9 cellular contexts compared by ENCODE assay signal in the genomic region with DNA sequence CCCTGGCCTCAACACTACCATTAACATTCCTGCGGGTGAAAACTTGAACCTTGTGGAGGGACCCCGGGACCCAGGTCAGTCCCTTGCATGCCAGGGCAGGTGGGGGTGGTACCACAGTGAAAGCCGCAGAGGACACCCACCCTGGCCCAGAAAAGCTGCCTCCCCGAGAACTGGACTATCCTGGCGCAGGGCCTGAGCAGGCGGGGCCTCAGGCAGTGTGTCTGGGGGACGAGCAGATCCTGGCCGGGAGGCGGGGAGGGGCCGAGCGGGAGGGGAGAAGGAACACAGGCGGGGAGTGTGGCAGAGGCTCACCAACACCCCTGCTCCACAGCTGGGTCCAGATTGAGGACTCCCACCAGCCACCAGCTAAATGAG. TPM values are rescaled to one million over a fixed set of nuclear protein-coding genes. Genes with fewer than 3 reads are reported as not detected.
DNase-seq lines count a peak whose midpoint lies in the region; ATAC-seq, FAIRE-seq and TF ChIP-seq lines count a peak whose summit lies in the region.
"Had no signal": no experiment of that assay in that cellular context is flagged by ENCODE, and none has a peak within 500 bp of the region (broad histone marks: within the 10 kb centered on the region; RNA-seq: fewer than 3 reads in every experiment).

No MANE protein-coding gene starts in this region.

- H4K20me1 ChIP-seq in HCT116 (ENCODE audit: insufficient read depth) (no peaks in the 10 kb centered on the region), K562 (replicated peaks; ENCODE audit: control insufficient read depth, insufficient read depth, low read length) (peaks cover 6% of the 10 kb centered on the region; the same call in 1 of the 2 replicates)

- POLR2A ChIA-PET in HCT116 (lab: Charles Lee) (no interaction called here), K562 (lab: Yijun Ruan, JAX) (interaction anchor here (0.6 kb wide), 1 partner anchor 358 kb away, joined by 3 read pairs; no protein-coding TSS in a partner anchor)

- H3K36me3 Mint-ChIP-seq in activated CD8-positive, alpha-beta memory T cell treated with anti-CD3 and anti-CD28 coated beads, Interleukin-2, amount 10 ng/mL, durations not matched to agents 7 days and 5 days, result no peaks in the 10 kb centered on the region

- no peak for DNase-seq in HCT116 (ENCODE audit: low read depth, low spot score)
- peak in 2 of 4 experiments; percentile 48 for DNase-seq in K562 (ENCODE audit: extremely low read depth in 1 of 4, low spot score in 3 of 4)
- DNase-seq in iPS-NIHi7 (ENCODE audit: extremely low spot score), result peak; percentile 68
- peak; percentile 74 for DNase-seq in spleen
- DNase-seq in KBM-7, result no peak
- no peak for DNase-seq in SIG-M5 treated with dmso at 0.1 percent for 504 hours (lab: John Stamatoyannopoulos, UW; ENCODE audit: unreplicated experiment)
- no peak for DNase-seq in C1 segment of cervical spinal cord (lab: John Stamatoyannopoulos, UW)
- no peak for DNase-seq in activated CD8-positive, alpha-beta memory T cell treated with anti-CD3 and anti-CD28 coated beads, Interleukin-2, amount 10 ng/mL, durations not matched to agents 7 days and 5 days

- H3K27me3 ChIP-seq in HCT116 (ENCODE audit: insufficient read depth, low read length), result no peaks in the 10 kb centered on the region
- H3K27me3 ChIP-seq in K562 (ENCODE audit: control insufficient read depth in 2 of 2, insufficient read depth in 2 of 2, low read length in 2 of 2), result peaks cover 5 to 32% of the 10 kb centered on the region in 2 experiments; a peak in 2 of 5 replicates
- H3K27me3 ChIP-seq in spleen (replicated peaks in 1 of 7), result peaks cover 0 to 65% (median 24%) of the 10 kb centered on the region in 7 donors

- CTCF ChIA-PET in HCT116 (lab: Charles Lee), result interaction anchor here (1.1 to 1.3 kb wide), 2 partner anchors 68 to 77 kb away, joined by 3 read pairs; no protein-coding TSS in a partner anchor
- CTCF ChIA-PET in K562 (lab: Yijun Ruan, JAX; ENCODE audit: low intra/inter-chr PET ratio), result no interaction called here
- CTCF ChIA-PET in activated CD8-positive, alpha-beta memory T cell treated with anti-CD3 and anti-CD28 coated beads, Interleukin-2, amount 10 ng/mL, durations not matched to agents 7 days and 5 days (lab: Charles Lee), result interaction anchor here (1.0 to 2.1 kb wide), 2 partner anchors 77 to 122 kb away, joined by 3 to 14 read pairs; no protein-coding TSS in a partner anchor

- H3K27ac ChIP-seq in HCT116 (ENCODE audit: low read depth, low read length) (peak overlapping the region; percentile 98), K562 (ENCODE audit: extremely low read depth, low read depth, low read length) (no peak overlapping the region), spleen (peak overlapping the region in 1 of 8 donors; percentile 47)

- H3K9me3 ChIP-seq in HCT116 (ENCODE audit: control insufficient read depth in 1 of 2, insufficient read depth in 1 of 2, low read depth in 1 of 2, low read length in 2 of 2) (no peaks in the 10 kb centered on the region), K562 (replicated peaks; ENCODE audit: control insufficient read depth, insufficient read depth, low read depth, low read length) (no peaks in the 10 kb centered on the region), spleen (no peaks in the 10 kb centered on the region)

- no peaks in the 10 kb centered on the region for H3K79me2 ChIP-seq in HCT116 (ENCODE audit: insufficient read depth, low read length)
- H3K79me2 ChIP-seq in K562 (ENCODE audit: control insufficient read depth, insufficient read depth, low read length), result no peaks in the 10 kb centered on the region

- peak overlapping the region; percentile 42 to 56 for H3K4me3 ChIP-seq in HCT116 (replicated peaks in 1 of 2; ENCODE audit: low read depth in 1 of 2, low read length in 2 of 2)
- no peak overlapping the region for H3K4me3 ChIP-seq in K562
- peak overlapping the region in 6 of 8 donors; percentile 7 to 52 (median 17) for H3K4me3 ChIP-seq in spleen

- H3K4me3 Mint-ChIP-seq in activated CD8-positive, alpha-beta memory T cell treated with anti-CD3 and anti-CD28 coated beads, Interleukin-2, amount 10 ng/mL, durations not matched to agents 7 days and 5 days, result no peak overlapping the region
- H3K4me3 Mint-ChIP-seq: central memory CD8-positive, alpha-beta T cell had no signal

- H3K36me3 ChIP-seq in HCT116 (ENCODE audit: control insufficient read depth in 1 of 2, insufficient read depth in 2 of 2, low read length in 2 of 2) (no peaks in the 10 kb centered on the region; a peak in 1 of 4 replicates), K562 (ENCODE audit: control insufficient read depth, insufficient read depth, low read length) (no peaks in the 10 kb centered on the region), spleen (no peaks in the 10 kb centered on the region)

- no peaks in the 10 kb centered on the region for H3K9me2 ChIP-seq in HCT116 (ENCODE audit: insufficient read depth)

- TF ChIP-seq EP300 in K562 (IDR thresholded peaks at IDR 0.05; ENCODE audit: low read length), result no peak

- H3K4me2 ChIP-seq in HCT116 (ENCODE audit: low read length), result peak overlapping the region; percentile 90
- no peak overlapping the region for H3K4me2 ChIP-seq in K562 (ENCODE audit: insufficient read depth, low read length)

- FAIRE-seq in K562 (lab: Jason Lieb, UNC), result no peak

- TF ChIP-seq POLR2A in HCT116 (IDR thresholded peaks at IDR 0.05; ENCODE audit: borderline replicate concordance, extremely low read depth, insufficient read depth, insufficient read length) (no peak), K562 (conservative IDR thresholded peaks at IDR 0.05) (no peak), spleen (IDR thresholded peaks at IDR 0.05) (no peak)

- peaks cover 55 to 68% of the 10 kb centered on the region in 2 experiments for H3K4me1 ChIP-seq in HCT116 (ENCODE audit: control insufficient read depth in 1 of 2, insufficient read depth in 2 of 2, low read length in 2 of 2)
- peaks cover 0 to 52% of the 10 kb centered on the region in 2 experiments; a peak in 3 of 5 replicates for H3K4me1 ChIP-seq in K562 (replicated peaks in 1 of 2; ENCODE audit: control insufficient read depth in 2 of 2, insufficient read depth in 2 of 2, low read length in 2 of 2)
- peaks cover 7 to 23% (median 17%) of the 10 kb centered on the region in 6 donors for H3K4me1 ChIP-seq in spleen

- RAD21 ChIA-PET in HCT116 (lab: Charles Lee; ENCODE audit: low non-redundant PET in 1 of 2, low total read pairs in 2 of 2, uncharacterized antibody in 2 of 2, unreplicated experiment in 2 of 2), result no interaction called here

- 4% methylated on average over 7 of the region's 12 CpGs for WGBS in K562 (ENCODE audit: insufficient coverage, low coverage, missing lambda C conversion rate)
- WGBS in spleen, 5 donors, result 13 to 37% (median 18%) methylated on average over 9 to 12 of the region's 12 CpGs

- intact Hi-C loops in HCT116 (cut with micrococcal nuclease) (no loop called here), K562 (cut with micrococcal nuclease) (no loop called here), spleen (cut with DNase I; ENCODE audit: low total_unique reads) (no loop called here)

- H3K27me3 Mint-ChIP-seq in activated CD8-positive, alpha-beta memory T cell treated with anti-CD3 and anti-CD28 coated beads, Interleukin-2, amount 10 ng/mL, durations not matched to agents 7 days and 5 days, result peaks cover 23% of the 10 kb centered on the region

- no peaks in the 10 kb centered on the region for H3K9me3 Mint-ChIP-seq in activated CD8-positive, alpha-beta memory T cell treated with anti-CD3 and anti-CD28 coated beads, Interleukin-2, amount 10 ng/mL, durations not matched to agents 7 days and 5 days (ENCODE audit: low read depth)
- H3K9me3 Mint-ChIP-seq: central memory CD8-positive, alpha-beta T cell had no signal

- peaks cover 2% of the 10 kb centered on the region for H3K4me1 Mint-ChIP-seq in activated CD8-positive, alpha-beta memory T cell treated with anti-CD3 and anti-CD28 coated beads, Interleukin-2, amount 10 ng/mL, durations not matched to agents 7 days and 5 days
- H3K4me1 Mint-ChIP-seq: central memory CD8-positive, alpha-beta T cell had no signal

- TF ChIP-seq CTCF in HCT116 (IDR thresholded peaks at IDR 0.05 in 2 of 3, conservative IDR thresholded peaks at IDR 0.05 in 1 of 3; ENCODE audit: borderline replicate concordance in 1 of 3, insufficient read depth in 1 of 3, low read depth in 2 of 3, low read length in 2 of 3) (no peak), K562 (IDR thresholded peaks at IDR 0.05 in 2 of 3, conservative IDR thresholded peaks at IDR 0.05 in 1 of 3; ENCODE audit: insufficient read depth in 2 of 3, low read depth in 1 of 3, low read length in 3 of 3) (no peak), spleen (IDR thresholded peaks at IDR 0.05 in 8 of 11, conservative IDR thresholded peaks at IDR 0.05 in 3 of 11) (no peak)

- BruUV-seq in HCT116 (replicated peaks; lab: Mats Ljungman, UMichigan) (no TSS peak), K562 (replicated peaks; lab: Mats Ljungman, UMichigan) (no TSS peak)

- TF ChIP-seq RAD21 in HCT116 (IDR thresholded peaks at IDR 0.05; ENCODE audit: low read depth) (no peak), K562 (CRISPR knock-in tag; conservative IDR thresholded peaks at IDR 0.05 in 1 of 2, IDR thresholded peaks at IDR 0.05 in 1 of 2) (no peak)

- H3K9me1 ChIP-seq in K562 (ENCODE audit: control insufficient read depth, insufficient read depth, low read length), result no peaks in the 10 kb centered on the region

- no peak overlapping the region for H3K27ac Mint-ChIP-seq in activated CD8-positive, alpha-beta memory T cell treated with anti-CD3 and anti-CD28 coated beads, Interleukin-2, amount 10 ng/mL, durations not matched to agents 7 days and 5 days

- ATAC-seq in HCT116 (peak; percentile 29), K562 (peak; percentile 41)
- ATAC-seq in activated CD8-positive, alpha-beta memory T cell treated with anti-CD3 and anti-CD28 coated beads, Interleukin-2, amount 10 ng/mL, durations not matched to agents 7 days and 5 days, result no peak

- H2AFZ ChIP-seq in HCT116 (ENCODE audit: low read depth, low read length, poor library complexity, severe bottlenecking) (no peak overlapping the region), K562 (ENCODE audit: low read depth, low read length) (no peak overlapping the region)

- in situ Hi-C loops in K562 (cut with MboI), result no loop called here
- in situ Hi-C loops in KBM-7 (cut with MboI; ENCODE audit: low pct_unique_long_range_greater_than_20kb, low sequenced_read_pairs), result no loop called here

- H3K9ac ChIP-seq in HCT116 (ENCODE audit: low read length) (peak overlapping the region; percentile 80), K562 (ENCODE audit: insufficient read depth in 1 of 2, low read depth in 2 of 2, low read length in 2 of 2) (no peak overlapping the region)

RNA-seq across cellular contexts. Expression of a gene that starts 10.0 kb away (rescaled TPM):
- 45.0 TPM for total RNA-seq in HCT116 (2021; ENCODE audit: unreplicated experiment)
- polyA plus RNA-seq in HCT116 (2012), result 37.0 and 46.7 TPM in 2 replicates
- total RNA-seq in K562 (2011; cell fraction: chromatin; rRNA removed; ENCODE audit: low replicate concordance), result 0.18 and 0.46 TPM in 2 replicates
- total RNA-seq in K562 (2011; cell fraction: nucleolus; rRNA removed), result 0.13 and 0.17 TPM in 2 replicates
- 0.07 and 0.31 TPM in 2 replicates for total RNA-seq in K562 (2011; cell fraction: nucleoplasm; rRNA removed)
- total RNA-seq in K562 (2014; rRNA removed), result 0.04 TPM in 1 of 2 replicates, not detected in the other
- not detected in 2 replicates for total RNA-seq in K562 (2014; rRNA removed; fragmentation: Illumina TruSeq; extraction: Trizol)
- 0.04 TPM in 2 replicates for total RNA-seq in K562 (2015; rRNA removed; fragmentation: Illumina TruSeq; extraction: Trizol)
- total RNA-seq in K562 (2021), result 0.09 and 0.18 TPM in 2 replicates
- polyA plus RNA-seq in K562 (2011; rRNA removed), result 0.04 TPM in 1 of 2 replicates, not detected in the other
- polyA plus RNA-seq in K562 (2011; cell fraction: cytosol; rRNA removed), result under 0.01 and 0.03 TPM in 2 replicates
- 0.14 and 0.22 TPM in 2 replicates for polyA plus RNA-seq in K562 (2011; cell fraction: nucleus; rRNA removed)
- polyA plus RNA-seq in K562 (2012), result 0.03 and 0.22 TPM in 2 replicates
- polyA plus RNA-seq in K562 (2014; fragmentation: Illumina TruSeq; extraction: Trizol), result 0.03 TPM in 1 of 2 replicates, not detected in the other
- not detected for polyA plus RNA-seq in K562 (2014; fragmentation: Nextera tagmentation; extraction: Ambion mirVana)
- under 0.01 and 0.04 TPM in 2 replicates for polyA plus RNA-seq in K562 (2014; rRNA removed)
- polyA minus RNA-seq in K562 (2011; rRNA and poly(A)+ RNA removed), result 0.04 and 0.51 TPM in 2 replicates
- polyA minus RNA-seq in K562 (2011; cell fraction: cytosol; rRNA and poly(A)+ RNA removed), result 0.10 and 0.27 TPM in 2 replicates
- 0.13 and 0.22 TPM in 2 replicates for polyA minus RNA-seq in K562 (2011; cell fraction: nucleus; rRNA and poly(A)+ RNA removed)
- total RNA-seq in spleen, result 1 to 10 TPM in 1 of 7 donors, under 1 TPM in 6; 0.26 to 1.3 (median 0.66) TPM
- under 1 TPM; 0.30 to 0.86 (median 0.76) TPM for polyA plus RNA-seq in spleen
- not detected for total RNA-seq in activated CD8-positive, alpha-beta memory T cell treated with anti-CD3 and anti-CD28 coated beads, Interleukin-2, amount 10 ng/mL, durations not matched to agents 7 days and 5 days

RNA-seq across cellular contexts. Expression of a gene that starts 17.4 kb away (rescaled TPM):
- 14.8 TPM for total RNA-seq in HCT116 (2021; ENCODE audit: unreplicated experiment)
- 10.6 and 11.2 TPM in 2 replicates for polyA plus RNA-seq in HCT116 (2012)
- 4.9 and 7.5 TPM in 2 replicates for total RNA-seq in K562 (2011; cell fraction: chromatin; rRNA removed; ENCODE audit: low replicate concordance)
- total RNA-seq in K562 (2011; cell fraction: nucleolus; rRNA removed), result 4.7 and 5.3 TPM in 2 replicates
- 3.8 and 4.7 TPM in 2 replicates for total RNA-seq in K562 (2011; cell fraction: nucleoplasm; rRNA removed)
- total RNA-seq in K562 (2014; rRNA removed), result 3.2 and 4.0 TPM in 2 replicates
- total RNA-seq in K562 (2014; rRNA removed; fragmentation: Illumina TruSeq; extraction: Trizol), result 1.4 and 1.8 TPM in 2 replicates
- 2.1 and 2.2 TPM in 2 replicates for total RNA-seq in K562 (2015; rRNA removed; fragmentation: Illumina TruSeq; extraction: Trizol)
- total RNA-seq in K562 (2021), result 3.9 and 4.4 TPM in 2 replicates
- 2.5 and 2.6 TPM in 2 replicates for polyA plus RNA-seq in K562 (2011; rRNA removed)
- polyA plus RNA-seq in K562 (2011; cell fraction: cytosol; rRNA removed), result 1.8 and 3.1 TPM in 2 replicates
- 5.7 and 10.6 TPM in 2 replicates for polyA plus RNA-seq in K562 (2011; cell fraction: nucleus; rRNA removed)
- polyA plus RNA-seq in K562 (2012), result 3.0 and 3.1 TPM in 2 replicates
- 3.2 TPM in 2 replicates for polyA plus RNA-seq in K562 (2014; fragmentation: Illumina TruSeq; extraction: Trizol)
- polyA plus RNA-seq in K562 (2014; fragmentation: Nextera tagmentation; extraction: Ambion mirVana), result under 1 TPM; 0.04 to 0.25 TPM
- 2.2 and 2.7 TPM in 2 replicates for polyA plus RNA-seq in K562 (2014; rRNA removed)
- 1.4 and 1.9 TPM in 2 replicates for polyA minus RNA-seq in K562 (2011; rRNA and poly(A)+ RNA removed)
- polyA minus RNA-seq in K562 (2011; cell fraction: cytosol; rRNA and poly(A)+ RNA removed), result 1.4 and 2.5 TPM in 2 replicates
- polyA minus RNA-seq in K562 (2011; cell fraction: nucleus; rRNA and poly(A)+ RNA removed), result 2.7 and 3.2 TPM in 2 replicates
- total RNA-seq in spleen, result 1 to 10 TPM; 1.7 to 4.0 (median 3.4) TPM
- 1 to 10 TPM; 3.7 to 4.3 (median 3.9) TPM for polyA plus RNA-seq in spleen
- under 1 TPM; 0.56 to 0.67 TPM for total RNA-seq in activated CD8-positive, alpha-beta memory T cell treated with anti-CD3 and anti-CD28 coated beads, Interleukin-2, amount 10 ng/mL, durations not matched to agents 7 days and 5 days

RNA-seq across cellular contexts. Expression of a gene that starts 43.5 kb away (rescaled TPM):
- total RNA-seq in HCT116 (2021; ENCODE audit: unreplicated experiment) (0.12 TPM), K562 (2014; rRNA removed) (not detected in 2 replicates), K562 (2014; rRNA removed; fragmentation: Illumina TruSeq; extraction: Trizol) (not detected in 2 replicates), K562 (2015; rRNA removed; fragmentation: Illumina TruSeq; extraction: Trizol) (0.08 and 0.18 TPM in 2 replicates), K562 (2021) (0.24 TPM in 1 of 2 replicates, not detected in the other), spleen (10 to 100 TPM in 6 of 7 donors, 1 to 10 TPM in 1; 5.4 to 30.2 (median 13.9) TPM)
- polyA plus RNA-seq in HCT116 (2012), result 0.02 and 0.08 TPM in 2 replicates
- 0.05 and 0.14 TPM in 2 replicates for total RNA-seq in K562 (2011; cell fraction: chromatin; rRNA removed; ENCODE audit: low replicate concordance)
- 0.13 TPM in 1 of 2 replicates, not detected in the other for total RNA-seq in K562 (2011; cell fraction: nucleolus; rRNA removed)
- 0.07 and 0.15 TPM in 2 replicates for total RNA-seq in K562 (2011; cell fraction: nucleoplasm; rRNA removed)
- polyA plus RNA-seq in K562 (2011; rRNA removed) (not detected in 2 replicates), K562 (2014; fragmentation: Illumina TruSeq; extraction: Trizol) (0.19 TPM in 1 of 2 replicates, not detected in the other), K562 (2014; fragmentation: Nextera tagmentation; extraction: Ambion mirVana) (not detected), K562 (2014; rRNA removed) (0.03 TPM in 1 of 2 replicates, not detected in the other), spleen (10 to 100 TPM; 25.8 to 31.3 (median 29.8) TPM)
- not detected in 2 replicates for polyA plus RNA-seq in K562 (2011; cell fraction: cytosol; rRNA removed)
- 0.03 and 0.11 TPM in 2 replicates for polyA plus RNA-seq in K562 (2011; cell fraction: nucleus; rRNA removed)
- 0.13 and 0.29 TPM in 2 replicates for polyA plus RNA-seq in K562 (2012)
- polyA minus RNA-seq in K562 (2011; rRNA and poly(A)+ RNA removed), result not detected in 2 replicates
- polyA minus RNA-seq in K562 (2011; cell fraction: cytosol; rRNA and poly(A)+ RNA removed), result not detected in 2 replicates
- polyA minus RNA-seq in K562 (2011; cell fraction: nucleus; rRNA and poly(A)+ RNA removed), result 0.11 TPM in 1 of 2 replicates, not detected in the other
- total RNA-seq in activated CD8-positive, alpha-beta memory T cell treated with anti-CD3 and anti-CD28 coated beads, Interleukin-2, amount 10 ng/mL, durations not matched to agents 7 days and 5 days, result not detected

RNA-seq across cellular contexts. Expression of a gene that starts 52.7 kb away (rescaled TPM):
- total RNA-seq in HCT116 (2021; ENCODE audit: unreplicated experiment) (62.4 TPM), K562 (2014; rRNA removed) (33.9 and 41.3 TPM in 2 replicates), K562 (2014; rRNA removed; fragmentation: Illumina TruSeq; extraction: Trizol) (15.8 and 17.3 TPM in 2 replicates), K562 (2015; rRNA removed; fragmentation: Illumina TruSeq; extraction: Trizol) (23.0 and 23.9 TPM in 2 replicates), K562 (2021) (43.3 and 44.2 TPM in 2 replicates), spleen (10 to 100 TPM in 2 of 7 donors, 1 to 10 TPM in 5; 6.5 to 15.1 (median 8.7) TPM)
- 54.1 and 55.1 TPM in 2 replicates for polyA plus RNA-seq in HCT116 (2012)
- 13.4 and 22.4 TPM in 2 replicates for total RNA-seq in K562 (2011; cell fraction: chromatin; rRNA removed; ENCODE audit: low replicate concordance)
- total RNA-seq in K562 (2011; cell fraction: nucleolus; rRNA removed), result 17.5 TPM in 2 replicates
- total RNA-seq in K562 (2011; cell fraction: nucleoplasm; rRNA removed), result 18.6 and 23.1 TPM in 2 replicates
- polyA plus RNA-seq in K562 (2011; rRNA removed) (25.1 and 34.5 TPM in 2 replicates), K562 (2014; fragmentation: Illumina TruSeq; extraction: Trizol) (16.7 and 27.1 TPM in 2 replicates), K562 (2014; fragmentation: Nextera tagmentation; extraction: Ambion mirVana) (10 to 100 TPM in 1 of 2 experiments, 1 to 10 TPM in 1; 6.6 to 10.3 TPM), K562 (2014; rRNA removed) (36.9 and 43.3 TPM in 2 replicates), spleen (10 to 100 TPM in 1 of 3 donors, 1 to 10 TPM in 2; 5.8 to 10.5 (median 8.5) TPM)
- polyA plus RNA-seq in K562 (2011; cell fraction: cytosol; rRNA removed), result 33.5 and 50.8 TPM in 2 replicates
- polyA plus RNA-seq in K562 (2011; cell fraction: nucleus; rRNA removed), result 14.4 and 19.3 TPM in 2 replicates
- 32.1 and 37.8 TPM in 2 replicates for polyA plus RNA-seq in K562 (2012)
- 17.1 and 17.8 TPM in 2 replicates for polyA minus RNA-seq in K562 (2011; rRNA and poly(A)+ RNA removed)
- 17.8 and 25.3 TPM in 2 replicates for polyA minus RNA-seq in K562 (2011; cell fraction: cytosol; rRNA and poly(A)+ RNA removed)
- 5.7 and 7.2 TPM in 2 replicates for polyA minus RNA-seq in K562 (2011; cell fraction: nucleus; rRNA and poly(A)+ RNA removed)
- 10 to 100 TPM; 70.8 to 77.8 TPM for total RNA-seq in activated CD8-positive, alpha-beta memory T cell treated with anti-CD3 and anti-CD28 coated beads, Interleukin-2, amount 10 ng/mL, durations not matched to agents 7 days and 5 days

Comparison
In these comparisons a context has a peak if more than half of its experiments do, and no peak if none do; other contexts are left out.
1. DNase-seq: peak in iPS-NIHi7 (single experiment) and spleen (single experiment); none in HCT116 (single experiment), KBM-7 (single experiment), SIG-M5 treated with dmso at 0.1 percent for 504 hours (single experiment), C1 segment of cervical spinal cord (0 of 14) and activated CD8-positive, alpha-beta memory T cell treated with anti-CD3 and anti-CD28 coated beads, Interleukin-2, amount 10 ng/mL, durations not matched to agents 7 days and 5 days (single experiment).
2. RNA of a gene that starts 10.0 kb away (total RNA-seq): 45.0 TPM in HCT116 (single experiment); 0.26 to 1.3 TPM in spleen, 0.04 to 0.46 TPM in K562 and not detected in activated CD8-positive, alpha-beta memory T cell treated with anti-CD3 and anti-CD28 coated beads, Interleukin-2, amount 10 ng/mL, durations not matched to agents 7 days and 5 days; every median in the first group is over 10 times any median in the second.